In genomic region chr2:122219504-122219903, GRCh38 we compare ENCODE assay signal across 30 cellular contexts.
A peak's percentile ranks its signal among the peaks of the same experiment; 100 is the strongest.
DNase-seq lines count a peak whose midpoint lies in the region; ATAC-seq, FAIRE-seq and TF ChIP-seq lines count a peak whose summit lies in the region.
"Had no signal": no experiment of that assay in that cellular context is flagged by ENCODE, and none has a peak within 500 bp of the region (broad histone marks: within the 10 kb centered on the region; RNA-seq: fewer than 3 reads in every experiment).

No MANE protein-coding gene starts in this region.

- TF ChIP-seq RAD21 in HepG2 (CRISPR knock-in tag; IDR thresholded peaks at IDR 0.05) (no peak), K562 (CRISPR knock-in tag; conservative IDR thresholded peaks at IDR 0.05 in 1 of 2, IDR thresholded peaks at IDR 0.05 in 1 of 2) (no peak)

- no peaks in the 10 kb centered on the region for H3K9me1 ChIP-seq in K562 (ENCODE audit: control insufficient read depth, insufficient read depth, low read length)

- in situ Hi-C loops in HepG2 (cut with HindIII; ENCODE audit: extremely low pct_ligation_motif_present, low pct_unique_long_range_greater_than_20kb): no loop called here
- in situ Hi-C loops in K562 (cut with MboI): no loop called here

- H4K20me1 ChIP-seq in HepG2 (ENCODE audit: insufficient read depth, low read length) (no peaks in the 10 kb centered on the region; the same call in 1 of the 2 replicates), K562 (replicated peaks; ENCODE audit: control insufficient read depth, insufficient read depth, low read length) (no peaks in the 10 kb centered on the region)
- H4K20me1 ChIP-seq: BLaER1; BLaER1 treated with 17β-estradiol and CSF1 and Interleukin-3, amounts not matched to agents 10 nM and 100 nM had no signal

- POLR2A ChIA-PET in HepG2 (lab: Yijun Ruan, JAX) (no interaction called here), K562 (lab: Yijun Ruan, JAX) (no interaction called here)

- H3K9ac ChIP-seq in HepG2 (ENCODE audit: insufficient read depth, low read depth, low read length): no peak overlapping the region
- H3K9ac ChIP-seq in K562 (ENCODE audit: insufficient read depth in 1 of 2, low read depth in 2 of 2, low read length in 2 of 2): no peak overlapping the region
- H3K9ac ChIP-seq: BLaER1; BLaER1 treated with 17β-estradiol and CSF1 and Interleukin-3, amounts not matched to agents 10 nM and 100 nM had no signal

- intact Hi-C loops in HepG2 (cut with micrococcal nuclease; ENCODE audit: unreplicated experiment) (no loop called here), right lobe of liver (cut with DNase I) (no loop called here), K562 (cut with micrococcal nuclease) (no loop called here)

- no peak for ATAC-seq in HepG2
- no peak for ATAC-seq in right lobe of liver
- no peak for ATAC-seq in K562
- ATAC-seq: A549; CD8-positive, alpha-beta T cell had no signal

- H3K4me2 ChIP-seq in HepG2 (ENCODE audit: low read depth, low read length) (no peak overlapping the region), K562 (ENCODE audit: insufficient read depth, low read length) (no peak overlapping the region)
- H3K4me2 ChIP-seq: A549; BLaER1; BLaER1 treated with 17β-estradiol and CSF1 and Interleukin-3, amounts not matched to agents 10 nM and 100 nM had no signal

- no peak for FAIRE-seq in HepG2 (lab: Jason Lieb, UNC)
- no peak for FAIRE-seq in K562 (lab: Jason Lieb, UNC)
- FAIRE-seq: A204.1, A549, D721Med had no signal

- DNase-seq in HepG2 (ENCODE audit: low spot score) (no peak), right lobe of liver (no peak), K562 (ENCODE audit: extremely low read depth in 1 of 4, low spot score in 3 of 4) (no peak), COR-L47 (lab: John Stamatoyannopoulos, UW) (no peak)
- DNase-seq: 8988T; ACHN; AML-193; BE2C; C1 segment of cervical spinal cord; Caco-2; Calu3; CD4-positive, alpha-beta memory T cell; CD4-positive, alpha-beta T cell; CD4-positive, CD25-positive, alpha-beta regulatory T cell; CD8-positive, alpha-beta memory T cell; CD8-positive, alpha-beta T cell; DMS 273 treated with DMSO at 0.1 percent for 48 hours; DMS153; DMS53; DMS79; DMS79 treated with DMSO at 0.1 percent for 48 hours; DND-41; EL had no signal

- H2AFZ ChIP-seq in HepG2 (ENCODE audit: low read length) (no peak overlapping the region), K562 (ENCODE audit: low read depth, low read length) (no peak overlapping the region)

- H3K9me3 ChIP-seq in HepG2 (ENCODE audit: low read length): no peaks in the 10 kb centered on the region
- H3K9me3 ChIP-seq in right lobe of liver: no peaks in the 10 kb centered on the region
- no peaks in the 10 kb centered on the region for H3K9me3 ChIP-seq in K562 (replicated peaks; ENCODE audit: control insufficient read depth, insufficient read depth, low read depth, low read length)
- H3K9me3 ChIP-seq: A549; BE2C; BLaER1; BLaER1 treated with 17β-estradiol and CSF1 and Interleukin-3, amounts not matched to agents 10 nM and 100 nM; Caco-2 had no signal

- H3K36me3 ChIP-seq in HepG2 (replicated peaks in 1 of 2; ENCODE audit: control insufficient read depth in 1 of 2, insufficient read depth in 2 of 2, low read length in 2 of 2) (no peaks in the 10 kb centered on the region), right lobe of liver (no peaks in the 10 kb centered on the region), K562 (ENCODE audit: control insufficient read depth, insufficient read depth, low read length) (no peaks in the 10 kb centered on the region)
- H3K36me3 ChIP-seq: BE2C; BLaER1; BLaER1 treated with 17β-estradiol and CSF1 and Interleukin-3, amounts not matched to agents 10 nM and 100 nM had no signal

- TF ChIP-seq CTCF in HepG2 (CRISPR knock-in tag; IDR thresholded peaks at IDR 0.05): no peak
- no peak for TF ChIP-seq CTCF in right lobe of liver (IDR thresholded peaks at IDR 0.05)
- no peak for TF ChIP-seq CTCF in K562 (IDR thresholded peaks at IDR 0.05 in 2 of 3, conservative IDR thresholded peaks at IDR 0.05 in 1 of 3; ENCODE audit: insufficient read depth in 2 of 3, low read depth in 1 of 3, low read length in 3 of 3)

- no TSS peak for BruUV-seq in HepG2 (replicated peaks; lab: Mats Ljungman, UMichigan)
- no TSS peak for BruUV-seq in K562 (replicated peaks; lab: Mats Ljungman, UMichigan)

- H3K4me3 ChIP-seq in HepG2 (replicated peaks in 1 of 3; ENCODE audit: insufficient read depth in 1 of 3, low read depth in 2 of 3, low read length in 3 of 3) (no peak overlapping the region), right lobe of liver (no peak overlapping the region), K562 (no peak overlapping the region)
- H3K4me3 ChIP-seq: A549; BLaER1; BLaER1 treated with 17β-estradiol and CSF1 and Interleukin-3, amounts not matched to agents 10 nM and 100 nM had no signal

- H3K4me1 ChIP-seq in HepG2 (ENCODE audit: insufficient read depth, low read length) (no peaks in the 10 kb centered on the region), right lobe of liver (no peaks in the 10 kb centered on the region), K562 (replicated peaks in 1 of 2; ENCODE audit: control insufficient read depth in 2 of 2, insufficient read depth in 2 of 2, low read length in 2 of 2) (no peaks in the 10 kb centered on the region; a peak in 1 of 5 replicates)
- H3K4me1 ChIP-seq: A549, BE2C, BLaER1, Caco-2 had no signal

- no peak for TF ChIP-seq EP300 in HepG2 (IDR thresholded peaks at IDR 0.05; ENCODE audit: low read depth in 2 of 2, low read length in 2 of 2)
- no peak for TF ChIP-seq EP300 in HepG2 (CRISPR knock-in tag; IDR thresholded peaks at IDR 0.05; ENCODE audit: borderline replicate concordance)
- no peak for TF ChIP-seq EP300 in K562 (IDR thresholded peaks at IDR 0.05; ENCODE audit: low read length)

- H3K27ac ChIP-seq in HepG2 (ENCODE audit: extremely low read length, insufficient read depth, low read length) (no peak overlapping the region), right lobe of liver (no peak overlapping the region), K562 (ENCODE audit: extremely low read depth, low read depth, low read length) (no peak overlapping the region)
- H3K27ac ChIP-seq: 22Rv1; A549; BLaER1; BLaER1 treated with 17β-estradiol and CSF1 and Interleukin-3, amounts not matched to agents 10 nM and 100 nM; C4-2B had no signal

- CTCF ChIA-PET in HepG2 (lab: Yijun Ruan, JAX; ENCODE audit: low intra/inter-chr PET ratio, low total read pairs) (no interaction called here), K562 (lab: Yijun Ruan, JAX; ENCODE audit: low intra/inter-chr PET ratio) (no interaction called here)

- H3K79me2 ChIP-seq in HepG2 (ENCODE audit: insufficient read depth, low read length): no peaks in the 10 kb centered on the region
- no peaks in the 10 kb centered on the region for H3K79me2 ChIP-seq in K562 (ENCODE audit: control insufficient read depth, insufficient read depth, low read length)

- TF ChIP-seq POLR2A in HepG2 (IDR thresholded peaks at IDR 0.05; ENCODE audit: insufficient read depth in 1 of 2, low read depth in 2 of 2, low read length in 2 of 2) (no peak), right lobe of liver (IDR thresholded peaks at IDR 0.05) (no peak), K562 (conservative IDR thresholded peaks at IDR 0.05) (no peak)

- 45% methylated on average over 9 of the region's 9 CpGs for WGBS in HepG2 (ENCODE audit: low lambda C conversion rate)
- 78% methylated on average over 7 of the region's 9 CpGs for WGBS in right lobe of liver (ENCODE audit: insufficient coverage, low coverage, low lambda C conversion rate, missing lambda C conversion rate)
- 3% methylated on average over 9 of the region's 9 CpGs for WGBS in K562 (ENCODE audit: insufficient coverage, low coverage, missing lambda C conversion rate)

- H3K27me3 ChIP-seq in HepG2 (ENCODE audit: control insufficient read depth in 1 of 2, insufficient read depth in 2 of 2, low read length in 2 of 2) (no peaks in the 10 kb centered on the region; a peak in 1 of 5 replicates), right lobe of liver (no peaks in the 10 kb centered on the region), K562 (ENCODE audit: control insufficient read depth in 2 of 2, insufficient read depth in 2 of 2, low read length in 2 of 2) (peaks cover 0 to 14% of the 10 kb centered on the region in 2 experiments; a peak in 2 of 5 replicates)
- H3K27me3 ChIP-seq: BE2C; BLaER1; BLaER1 treated with 17β-estradiol and CSF1 and Interleukin-3, amounts not matched to agents 10 nM and 100 nM had no signal

TF ChIP-seq in HepG2, 621 proteins besides CTCF, POLR2A, EP300 and RAD21:
- TF ChIP-seq RFX5 (IDR thresholded peaks at IDR 0.05; ENCODE audit: low read depth, low read length): no peak
- no peak for TF ChIP-seq NRL (CRISPR knock-in tag; IDR thresholded peaks at IDR 0.05; ENCODE audit: borderline replicate concordance)
- TF ChIP-seq, protein P1, sequence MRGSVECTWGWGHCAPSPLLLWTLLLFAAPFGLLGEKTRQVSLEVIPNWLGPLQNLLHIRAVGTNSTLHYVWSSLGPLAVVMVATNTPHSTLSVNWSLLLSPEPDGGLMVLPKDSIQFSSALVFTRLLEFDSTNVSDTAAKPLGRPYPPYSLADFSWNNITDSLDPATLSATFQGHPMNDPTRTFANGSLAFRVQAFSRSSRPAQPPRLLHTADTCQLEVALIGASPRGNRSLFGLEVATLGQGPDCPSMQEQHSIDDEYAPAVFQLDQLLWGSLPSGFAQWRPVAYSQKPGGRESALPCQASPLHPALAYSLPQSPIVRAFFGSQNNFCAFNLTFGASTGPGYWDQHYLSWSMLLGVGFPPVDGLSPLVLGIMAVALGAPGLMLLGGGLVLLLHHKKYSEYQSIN (CRISPR knock-in tag; IDR thresholded peaks at IDR 0.05; ENCODE audit: borderline replicate concordance): no peak
- peak; percentile 57; the same call in 1 of the 2 replicates for TF ChIP-seq RAD51 (IDR thresholded peaks at IDR 0.05; ENCODE audit: borderline replicate concordance)

TF ChIP-seq in K562, 482 proteins besides CTCF, POLR2A, EP300 and RAD21:
- peak; percentile 80 for TF ChIP-seq TFE3 (CRISPR knock-in tag; IDR thresholded peaks at IDR 0.05)
- no peak for TF ChIP-seq ZFP36 (IDR thresholded peaks at IDR 0.05; ENCODE audit: low read depth, low read length, partially characterized antibody)

Comparison
In these comparisons a context has a peak if more than half of its experiments do, and no peak if none do; other contexts are left out.
1. Of the 241 proteins assayed by ChIP-seq in both HepG2 and K562: peak only in HepG2: RAD51; only in K562: TFE3; in both: none; in neither: 239.